In the genomic region with DNA sequence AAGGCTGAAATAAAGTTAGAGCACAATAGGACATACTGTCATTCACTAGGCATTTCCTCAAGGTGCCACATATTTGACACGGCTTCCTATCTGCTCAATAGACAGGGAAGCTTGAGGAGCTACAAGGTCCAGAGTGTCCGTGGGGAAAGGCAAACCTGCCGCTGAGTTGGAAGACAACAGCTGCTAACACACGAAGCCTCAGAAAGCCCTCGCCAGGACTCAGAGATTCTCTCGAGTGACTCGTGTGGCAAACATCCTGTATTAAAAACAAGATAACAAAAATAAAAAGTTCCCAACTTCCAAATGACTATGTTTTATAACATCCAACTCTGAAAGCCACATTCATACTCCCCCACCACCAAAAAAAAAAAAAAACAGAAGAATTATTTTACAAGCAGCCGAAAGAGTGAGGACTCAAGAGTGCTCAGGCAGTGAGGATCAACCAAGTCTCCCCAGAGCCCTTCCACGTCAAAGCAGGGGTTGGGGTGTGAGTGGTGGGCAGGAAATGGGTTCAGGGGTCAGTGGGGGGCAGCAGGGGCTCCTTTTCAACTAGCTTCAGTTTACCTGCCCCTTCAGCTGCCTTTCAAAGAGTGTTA, we compare ENCODE assay signal across 9 cellular contexts.
DNase-seq lines count a peak whose midpoint lies in the region; ATAC-seq and TF ChIP-seq lines count a peak whose summit lies in the region.
"Had no signal": no experiment of that assay in that cellular context is flagged by ENCODE, and none has a peak within 500 bp of the region (broad histone marks: within the 10 kb centered on the region; RNA-seq: fewer than 3 reads in every experiment).

No MANE protein-coding gene starts in this region.

- peaks cover 43% of the 10 kb centered on the region for H3K4me1 ChIP-seq in stomach smooth muscle (ENCODE audit: control insufficient read depth, insufficient read depth, low read length)

- H3K36me3 Mint-ChIP-seq in activated CD4-positive, alpha-beta T cell treated with anti-CD3 and anti-CD28 coated beads for 36 hours (ENCODE audit: low read depth): peaks cover 50% of the 10 kb centered on the region

- CTCF ChIA-PET in activated CD4-positive, alpha-beta T cell treated with anti-CD3 and anti-CD28 coated beads for 36 hours (lab: Charles Lee): interaction anchor here (0.6 to 7.5 kb wide), 8 partner anchors 30 to 1089 kb away, joined by 3 to 60 read pairs (median 5); a partner anchor contains a TSS

- H3K4me1 Mint-ChIP-seq in activated CD4-positive, alpha-beta T cell treated with anti-CD3 and anti-CD28 coated beads for 36 hours: peaks cover 94% of the 10 kb centered on the region

- H3K4me3 Mint-ChIP-seq in activated CD4-positive, alpha-beta T cell treated with anti-CD3 and anti-CD28 coated beads for 36 hours: peak overlapping the region; percentile 66

- H3K4me3 ChIP-seq in WI38 (ENCODE audit: low read depth, low read length) (peak overlapping the region; percentile 38), fibroblast of villous mesenchyme (ENCODE audit: low read depth, low read length) (no peak overlapping the region), stomach smooth muscle (ENCODE audit: low read length in 2 of 2) (no peak overlapping the region)

- H3K27me3 ChIP-seq in stomach smooth muscle (ENCODE audit: control insufficient read depth in 1 of 2, insufficient read depth in 2 of 2, low read length in 2 of 2): no peaks in the 10 kb centered on the region

- peak overlapping the region; percentile 58 for H3K27ac ChIP-seq in stomach smooth muscle (ENCODE audit: low read length)
- H3K27ac ChIP-seq: C4-2B had no signal

- no peaks in the 10 kb centered on the region for H3K9me3 ChIP-seq in stomach smooth muscle (ENCODE audit: control insufficient read depth in 2 of 2, low read length in 2 of 2)

- POLR2A ChIA-PET in activated CD4-positive, alpha-beta T cell treated with anti-CD3 and anti-CD28 coated beads for 36 hours (lab: Charles Lee): interaction anchor here (0.8 to 3.5 kb wide), 2 partner anchors 60 to 65 kb away, joined by 4 to 66 read pairs; a partner anchor contains a TSS

- H3K36me3 ChIP-seq in stomach smooth muscle (ENCODE audit: control insufficient read depth in 2 of 2, insufficient read depth in 2 of 2, low read length in 2 of 2): peaks cover 0 to 2% of the 10 kb centered on the region in 2 donors

- intact Hi-C loops in activated CD4-positive, alpha-beta T cell treated with anti-CD3 and anti-CD28 coated beads for 36 hours (cut with DNase I, micrococcal nuclease): loop anchor here (1.0 kb wide), 3 partner anchors 8 to 50 kb away; no protein-coding TSS in a partner anchor

- ATAC-seq in activated CD4-positive, alpha-beta T cell treated with anti-CD3 and anti-CD28 coated beads for 36 hours: no peak
- ATAC-seq in HG03520 (IDR thresholded peaks at IDR 0.05; ENCODE audit: unreplicated experiment) (no peak), HG03039 (IDR thresholded peaks at IDR 0.05; ENCODE audit: unreplicated experiment) (no peak), HG03108 (IDR thresholded peaks at IDR 0.05; ENCODE audit: unreplicated experiment) (no peak)

- TF ChIP-seq CTCF in WI38 (IDR thresholded peaks at IDR 0.05; ENCODE audit: low read depth, low read length): no peak
- TF ChIP-seq CTCF in fibroblast of villous mesenchyme (IDR thresholded peaks at IDR 0.05; ENCODE audit: insufficient read depth, low read depth, low read length): no peak

- peak overlapping the region in 1 of 2 donors; percentile 42 for H3K9ac ChIP-seq in stomach smooth muscle (ENCODE audit: low read length in 2 of 2)

- peak overlapping the region; percentile 98 for H3K27ac Mint-ChIP-seq in activated CD4-positive, alpha-beta T cell treated with anti-CD3 and anti-CD28 coated beads for 36 hours

- no peak for DNase-seq in activated CD4-positive, alpha-beta T cell treated with anti-CD3 and anti-CD28 coated beads for 36 hours
- DNase-seq in activated CD4-positive, alpha-beta T cell treated with anti-CD3 and anti-CD28 coated beads, Interleukin-2, amount 50 U/mL, for 1 hour: no peak
- DNase-seq in fibroblast of villous mesenchyme (ENCODE audit: low read depth): peak; percentile 82

- H3K27me3 Mint-ChIP-seq in activated CD4-positive, alpha-beta T cell treated with anti-CD3 and anti-CD28 coated beads for 36 hours: no peaks in the 10 kb centered on the region

- no peaks in the 10 kb centered on the region for H3K9me3 Mint-ChIP-seq in activated CD4-positive, alpha-beta T cell treated with anti-CD3 and anti-CD28 coated beads for 36 hours (ENCODE audit: low read depth)
